In genomic region chr11:9386086-9386485, GRCh38 we compare ENCODE assay signal across 8 cellular contexts. TPM values are rescaled to one million over a fixed set of nuclear protein-coding genes. Genes with fewer than 3 reads are reported as not detected.
DNase-seq lines count a peak whose midpoint lies in the region; ATAC-seq and TF ChIP-seq lines count a peak whose summit lies in the region.

No MANE protein-coding gene starts in this region.

- in situ Hi-C loops in GM23248 (cut with MboI) (no loop called here), gastrocnemius medialis (cut with MboI; ENCODE audit: low sequenced_read_pairs in 4 of 4) (no loop called here)

- peak; percentile 53 for DNase-seq in GM23248
- DNase-seq in fibroblast of lung (ENCODE audit: low read depth in 2 of 2) = peak in 1 of 2 donors; percentile 21
- no peak for DNase-seq in gastrocnemius medialis
- no peak for DNase-seq in NCI-H82 treated with DMSO at 0.1 percent for 48 hours (lab: John Stamatoyannopoulos, UW; ENCODE audit: unreplicated experiment)
- DNase-seq in KG1 (lab: John Stamatoyannopoulos, UW) = no peak
- no peak for DNase-seq in T-helper 9 cell
- no peak for DNase-seq in effector CD8-positive, alpha-beta T cell (lab: John Stamatoyannopoulos, UW)

- peaks cover 11% of the 10 kb centered on the region for H3K4me1 ChIP-seq in GM23248 (ENCODE audit: insufficient read depth)
- H3K4me1 ChIP-seq in fibroblast of lung (ENCODE audit: control insufficient read depth, extremely low read depth, insufficient read depth, low read length) = no peaks in the 10 kb centered on the region
- H3K4me1 ChIP-seq in gastrocnemius medialis = peaks cover 29 to 34% of the 10 kb centered on the region in 2 donors

- H3K9me2 ChIP-seq in GM23248 (ENCODE audit: insufficient read depth) (no peaks in the 10 kb centered on the region), SU-DHL-6 (replicated peaks; ENCODE audit: insufficient read depth, low read length) (no peaks in the 10 kb centered on the region)

- H3K9ac ChIP-seq in GM23248 (peak overlapping the region; percentile 98), SU-DHL-6 (ENCODE audit: low read length) (peak overlapping the region; percentile 96), fibroblast of lung (ENCODE audit: insufficient read depth, low read length) (no peak overlapping the region)

- intact Hi-C loops in gastrocnemius medialis (cut with DNase I; ENCODE audit: low total_unique reads) = loop anchor here (5.0 kb wide), 1 partner anchor 121 kb away; no protein-coding TSS in a partner anchor

- H3K27me3 ChIP-seq in GM23248 (replicated peaks; ENCODE audit: insufficient read depth) = no peaks in the 10 kb centered on the region
- no peaks in the 10 kb centered on the region for H3K27me3 ChIP-seq in SU-DHL-6 (ENCODE audit: low read length)
- no peaks in the 10 kb centered on the region for H3K27me3 ChIP-seq in fibroblast of lung (ENCODE audit: control insufficient read depth, insufficient read depth, low read length)
- H3K27me3 ChIP-seq in gastrocnemius medialis = no peaks in the 10 kb centered on the region

- peaks cover 66% of the 10 kb centered on the region for H3K79me2 ChIP-seq in GM23248 (ENCODE audit: insufficient read depth)
- H3K79me2 ChIP-seq in SU-DHL-6 (ENCODE audit: insufficient read depth, low read length) = peaks cover 65% of the 10 kb centered on the region
- H3K79me2 ChIP-seq in fibroblast of lung (ENCODE audit: control insufficient read depth, insufficient read depth, low read length) = peaks cover 63% of the 10 kb centered on the region

- TF ChIP-seq POLR2A in gastrocnemius medialis (IDR thresholded peaks at IDR 0.05) = no peak

- H2AFZ ChIP-seq in GM23248 = no peak overlapping the region
- H2AFZ ChIP-seq in SU-DHL-6 (ENCODE audit: low read depth, low read length, severe bottlenecking) = no peak overlapping the region
- H2AFZ ChIP-seq in fibroblast of lung (ENCODE audit: low read length) = no peak overlapping the region

- no peak for ATAC-seq in gastrocnemius medialis

- no peaks in the 10 kb centered on the region; the same call in 1 of the 2 replicates for H3K36me3 ChIP-seq in GM23248 (ENCODE audit: low read depth)
- H3K36me3 ChIP-seq in SU-DHL-6 (ENCODE audit: low read length) = peaks cover 29% of the 10 kb centered on the region
- H3K36me3 ChIP-seq in fibroblast of lung (ENCODE audit: control insufficient read depth, insufficient read depth, low read length) = no peaks in the 10 kb centered on the region
- no peaks in the 10 kb centered on the region for H3K36me3 ChIP-seq in gastrocnemius medialis

- WGBS in GM23248 (ENCODE audit: low coverage in 1 of 2, low lambda C conversion rate in 2 of 2, missing lambda C conversion rate in 2 of 2), 2 experiments = 49 to 56% methylated on average over 2 of the region's 2 CpGs

- TF ChIP-seq CTCF in SU-DHL-6 (IDR thresholded peaks at IDR 0.05; ENCODE audit: insufficient read depth, low read length, poor library complexity, severe bottlenecking) = no peak
- no peak for TF ChIP-seq CTCF in fibroblast of lung (conservative IDR thresholded peaks at IDR 0.05 in 1 of 2, IDR thresholded peaks at IDR 0.05 in 1 of 2; ENCODE audit: low read depth in 1 of 2, low read length in 2 of 2)
- no peak for TF ChIP-seq CTCF in gastrocnemius medialis (IDR thresholded peaks at IDR 0.05 in 4 of 5, conservative IDR thresholded peaks at IDR 0.05 in 1 of 5)

- H3K27ac ChIP-seq in GM23248 (peak overlapping the region; percentile 93), SU-DHL-6 (ENCODE audit: low read depth, low read length) (peak overlapping the region; percentile 69; the same call in 1 of the 2 replicates), fibroblast of lung (ENCODE audit: insufficient read depth, low read length) (peak overlapping the region; percentile 97), gastrocnemius medialis (peak overlapping the region; percentile 94 to 99 (median 96))

- H3K4me3 ChIP-seq in GM23248 (peak overlapping the region; percentile 97), SU-DHL-6 (ENCODE audit: insufficient read depth, low read length, poor library complexity, severe bottlenecking) (peak overlapping the region; percentile 70), fibroblast of lung (replicated peaks in 1 of 4; ENCODE audit: control extremely low read depth in 1 of 4, insufficient read depth in 1 of 4, low read depth in 3 of 4, low read length in 4 of 4) (peak overlapping the region; percentile 91 to 99 (median 96)), gastrocnemius medialis (peak overlapping the region; percentile 82 to 96 (median 92))

- H3K4me2 ChIP-seq in GM23248 (ENCODE audit: unreplicated experiment) = peak overlapping the region; percentile 96
- peak overlapping the region; percentile 81 for H3K4me2 ChIP-seq in SU-DHL-6 (ENCODE audit: low read depth, low read length, poor library complexity, severe bottlenecking)
- H3K4me2 ChIP-seq in fibroblast of lung (ENCODE audit: extremely low read depth, insufficient read depth, low read length) = peak overlapping the region; percentile 95

- H3F3A ChIP-seq in GM23248 (ENCODE audit: insufficient read depth) (peaks cover 19% of the 10 kb centered on the region), SU-DHL-6 (ENCODE audit: insufficient read depth) (peaks cover 18% of the 10 kb centered on the region; the same call in 1 of the 2 replicates)

- H3K9me3 ChIP-seq in GM23248 (ENCODE audit: low read depth) = no peaks in the 10 kb centered on the region
- no peaks in the 10 kb centered on the region for H3K9me3 ChIP-seq in SU-DHL-6 (ENCODE audit: insufficient read depth, low read length)
- no peaks in the 10 kb centered on the region for H3K9me3 ChIP-seq in fibroblast of lung (ENCODE audit: control insufficient read depth, insufficient read depth, low read depth, low read length)
- H3K9me3 ChIP-seq in gastrocnemius medialis = no peaks in the 10 kb centered on the region

- 0 out of 2 replicates have a peak, but pooled peaks cover 7% of the 10 kb centered on the region for H4K20me1 ChIP-seq in GM23248 (ENCODE audit: insufficient read depth)
- H4K20me1 ChIP-seq in SU-DHL-6 (ENCODE audit: low read depth, low read length) = peaks cover 36% of the 10 kb centered on the region
- H4K20me1 ChIP-seq in fibroblast of lung (ENCODE audit: control insufficient read depth, extremely low read depth, insufficient read depth, low read length) = peaks cover 6% of the 10 kb centered on the region

RNA-seq across cellular contexts. Expression of gene IPO7, which starts 1.6 kb away (rescaled TPM):
- total RNA-seq in GM23248 (2014; rRNA removed; shearing (Covaris generic)) = 101 and 111 TPM in 2 replicates
- polyA plus RNA-seq in GM23248 (2016; fragmentation: Nextera tagmentation; extraction: Ambion mirVana) (8.7 TPM in 2 replicates), fibroblast of lung (70.0 and 75.7 TPM in 2 replicates)
- total RNA-seq in fibroblast of lung (128 and 174 TPM in 2 replicates), gastrocnemius medialis (100 to 1,000 TPM; 167 to 286 (median 179) TPM)
- polyA plus RNA-seq in fibroblast of lung (2012) = 65.5 and 66.1 TPM in 2 replicates
- polyA minus RNA-seq in fibroblast of lung (ENCODE audit: low replicate concordance) = 12.4 and 12.5 TPM in 2 replicates
